Comparison of ENCODE assay signal across 1 cellular context in genomic region chr17:64723781-64724180, GRCh38.
TF ChIP-seq lines count a peak whose summit lies in the region.

No MANE protein-coding gene starts in this region.

TF ChIP-seq in SK-N-SH treated with all-trans-retinoic acid at 6 μM for 48 hours, 23 proteins besides CTCF, POLR2A, EP300 and RAD21 (continued from another document):
- TF ChIP-seq, protein P1, sequence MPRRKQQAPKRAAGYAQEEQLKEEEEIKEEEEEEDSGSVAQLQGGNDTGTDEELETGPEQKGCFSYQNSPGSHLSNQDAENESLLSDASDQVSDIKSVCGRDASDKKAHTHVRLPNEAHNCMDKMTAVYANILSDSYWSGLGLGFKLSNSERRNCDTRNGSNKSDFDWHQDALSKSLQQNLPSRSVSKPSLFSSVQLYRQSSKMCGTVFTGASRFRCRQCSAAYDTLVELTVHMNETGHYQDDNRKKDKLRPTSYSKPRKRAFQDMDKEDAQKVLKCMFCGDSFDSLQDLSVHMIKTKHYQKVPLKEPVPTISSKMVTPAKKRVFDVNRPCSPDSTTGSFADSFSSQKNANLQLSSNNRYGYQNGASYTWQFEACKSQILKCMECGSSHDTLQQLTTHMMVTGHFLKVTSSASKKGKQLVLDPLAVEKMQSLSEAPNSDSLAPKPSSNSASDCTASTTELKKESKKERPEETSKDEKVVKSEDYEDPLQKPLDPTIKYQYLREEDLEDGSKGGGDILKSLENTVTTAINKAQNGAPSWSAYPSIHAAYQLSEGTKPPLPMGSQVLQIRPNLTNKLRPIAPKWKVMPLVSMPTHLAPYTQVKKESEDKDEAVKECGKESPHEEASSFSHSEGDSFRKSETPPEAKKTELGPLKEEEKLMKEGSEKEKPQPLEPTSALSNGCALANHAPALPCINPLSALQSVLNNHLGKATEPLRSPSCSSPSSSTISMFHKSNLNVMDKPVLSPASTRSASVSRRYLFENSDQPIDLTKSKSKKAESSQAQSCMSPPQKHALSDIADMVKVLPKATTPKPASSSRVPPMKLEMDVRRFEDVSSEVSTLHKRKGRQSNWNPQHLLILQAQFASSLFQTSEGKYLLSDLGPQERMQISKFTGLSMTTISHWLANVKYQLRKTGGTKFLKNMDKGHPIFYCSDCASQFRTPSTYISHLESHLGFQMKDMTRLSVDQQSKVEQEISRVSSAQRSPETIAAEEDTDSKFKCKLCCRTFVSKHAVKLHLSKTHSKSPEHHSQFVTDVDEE (CRISPR knock-in tag; IDR thresholded peaks at IDR 0.05), result no peak
- no peak for TF ChIP-seq CSRNP3 (CRISPR knock-in tag; IDR thresholded peaks at IDR 0.05)
- no peak for TF ChIP-seq POU6F1 (CRISPR knock-in tag; IDR thresholded peaks at IDR 0.05; ENCODE audit: borderline replicate concordance, low read depth)
- no peak for TF ChIP-seq SNAI2 (CRISPR knock-in tag; IDR thresholded peaks at IDR 0.05)
TF ChIP-seq in SK-N-SH treated with all-trans-retinoic acid at 6 μM for 48 hours: peak in this region for 0.
